In genomic region chr15:77528290-77528967, GRCh38 we compare ENCODE assay signal across 17 cellular contexts.
A peak's percentile ranks its signal among the peaks of the same experiment; 100 is the strongest.
DNase-seq lines count a peak whose midpoint lies in the region; ATAC-seq and TF ChIP-seq lines count a peak whose summit lies in the region.
"Had no signal": no experiment of that assay in that cellular context is flagged by ENCODE, and none has a peak within 500 bp of the region (broad histone marks: within the 10 kb centered on the region; RNA-seq: fewer than 3 reads in every experiment).

No MANE protein-coding gene starts in this region.

- H3K4me1 ChIP-seq in lower lobe of right lung (peaks cover 13% of the 10 kb centered on the region), smooth muscle cell (ENCODE audit: low read depth) (peaks cover 36% of the 10 kb centered on the region)

- H3K27me3 ChIP-seq in lower lobe of right lung (ENCODE audit: low read depth), result no peaks in the 10 kb centered on the region
- H3K27me3 ChIP-seq in smooth muscle cell (ENCODE audit: low read depth), result no peaks in the 10 kb centered on the region
- no peaks in the 10 kb centered on the region for H3K27me3 ChIP-seq in MG63
- H3K27me3 ChIP-seq: dorsolateral prefrontal cortex had no signal

- H3K27ac Mint-ChIP-seq in brain, result peak overlapping the region; percentile 70 to 97 (median 89)
- no peak overlapping the region for H3K27ac Mint-ChIP-seq in stimulated activated naive CD8-positive, alpha-beta T cell treated with anti-CD3 and anti-CD28 coated beads, Interleukin-15, amount 100 ng/mL, for 72 hours
- H3K27ac Mint-ChIP-seq: stimulated activated memory B cell treated with anti-CD40 and anti-IgM and Interleukin-4, amounts not matched to agents 10 μg/mL and 1 μg/mL and 100 μg/mL, for 72 hours; T-helper 17 cell had no signal

- peak; percentile 54 for DNase-seq in NCI-H2171 treated with DMSO at 0.1 percent for 48 hours (lab: John Stamatoyannopoulos, UW)
- DNase-seq in NCI-H2171 (lab: John Stamatoyannopoulos, UW), result no peak
- DNase-seq in lower lobe of right lung, result peak; percentile 23
- DNase-seq in smooth muscle cell (lab: John Stamatoyannopoulos, UW; ENCODE audit: unreplicated experiment), result no peak
- no peak for DNase-seq in MG63
- DNase-seq in epidermal melanocyte (ENCODE audit: insufficient read length, low spot score), result no peak
- no peak for DNase-seq in stimulated activated naive CD8-positive, alpha-beta T cell treated with anti-CD3 and anti-CD28 coated beads, Interleukin-15, amount 100 ng/mL, for 72 hours
- DNase-seq: 8988T, naive B cell, NCI-H1436 treated with DMSO at 0.1 percent for 48 hours, NCI-H226, T-helper 17 cell had no signal

- intact Hi-C loops in lower lobe of right lung (cut with DNase I), result no loop called here

- no peaks in the 10 kb centered on the region for H3K79me2 ChIP-seq in smooth muscle cell (ENCODE audit: low read depth)

- peaks cover 81% of the 10 kb centered on the region for H3K4me1 Mint-ChIP-seq in brain
- no peaks in the 10 kb centered on the region for H3K4me1 Mint-ChIP-seq in stimulated activated naive CD8-positive, alpha-beta T cell treated with anti-CD3 and anti-CD28 coated beads, Interleukin-15, amount 100 ng/mL, for 72 hours
- H3K4me1 Mint-ChIP-seq: stimulated activated memory B cell treated with anti-CD40 and anti-IgM and Interleukin-4, amounts not matched to agents 10 μg/mL and 1 μg/mL and 100 μg/mL, for 72 hours; T-helper 17 cell had no signal

- H3K36me3 Mint-ChIP-seq in brain, result peaks cover 5% of the 10 kb centered on the region
- H3K36me3 Mint-ChIP-seq: naive B cell; stimulated activated memory B cell treated with anti-CD40 and anti-IgM and Interleukin-4, amounts not matched to agents 10 μg/mL and 1 μg/mL and 100 μg/mL, for 72 hours had no signal

- H4K20me1 ChIP-seq in smooth muscle cell (ENCODE audit: low read depth), result no peaks in the 10 kb centered on the region

- peaks cover 13% of the 10 kb centered on the region for H3F3A ChIP-seq in smooth muscle cell (ENCODE audit: low read depth)

- no peak for TF ChIP-seq CTCF in brain (conservative IDR thresholded peaks at IDR 0.05)
- no peak for TF ChIP-seq CTCF in lower lobe of right lung (IDR thresholded peaks at IDR 0.05)
- TF ChIP-seq CTCF in smooth muscle cell (IDR thresholded peaks at IDR 0.05; ENCODE audit: borderline replicate concordance, insufficient read depth, poor library complexity, severe bottlenecking), result no peak

- ATAC-seq in lower lobe of right lung, result no peak
- no peak for ATAC-seq in stimulated activated naive CD8-positive, alpha-beta T cell treated with anti-CD3 and anti-CD28 coated beads, Interleukin-15, amount 100 ng/mL, for 72 hours
- ATAC-seq: psoas muscle; stimulated activated memory B cell treated with anti-CD40 and anti-IgM and Interleukin-4, amounts not matched to agents 10 μg/mL and 1 μg/mL and 100 μg/mL, for 72 hours; T-helper 17 cell had no signal

- H3K4me3 ChIP-seq in lower lobe of right lung (no peak overlapping the region), smooth muscle cell (no peak overlapping the region), MG63 (no peak overlapping the region)
- H3K4me3 ChIP-seq: dorsolateral prefrontal cortex, psoas muscle had no signal

- peak overlapping the region in 2 of 5 experiments; percentile 36 to 51 for H3K4me3 Mint-ChIP-seq in brain
- no peak overlapping the region for H3K4me3 Mint-ChIP-seq in stimulated activated naive CD8-positive, alpha-beta T cell treated with anti-CD3 and anti-CD28 coated beads, Interleukin-15, amount 100 ng/mL, for 72 hours
- H3K4me3 Mint-ChIP-seq: stimulated activated memory B cell treated with anti-CD40 and anti-IgM and Interleukin-4, amounts not matched to agents 10 μg/mL and 1 μg/mL and 100 μg/mL, for 72 hours; T-helper 17 cell had no signal

- H2AFZ ChIP-seq in smooth muscle cell (ENCODE audit: low read depth), result no peak overlapping the region

- peak overlapping the region; percentile 65 for H3K4me2 ChIP-seq in smooth muscle cell

- no peaks in the 10 kb centered on the region for H3K27me3 Mint-ChIP-seq in brain
- peaks cover 16% of the 10 kb centered on the region for H3K27me3 Mint-ChIP-seq in stimulated activated naive CD8-positive, alpha-beta T cell treated with anti-CD3 and anti-CD28 coated beads, Interleukin-15, amount 100 ng/mL, for 72 hours
- H3K27me3 Mint-ChIP-seq: stimulated activated memory B cell treated with anti-CD40 and anti-IgM and Interleukin-4, amounts not matched to agents 10 μg/mL and 1 μg/mL and 100 μg/mL, for 72 hours had no signal

- no peak overlapping the region for H3K27ac ChIP-seq in lower lobe of right lung
- H3K27ac ChIP-seq in smooth muscle cell (ENCODE audit: low read depth), result peak overlapping the region; percentile 76
- H3K27ac ChIP-seq: C4-2B, psoas muscle had no signal

- H3K9me3 Mint-ChIP-seq in brain, result no peaks in the 10 kb centered on the region
- no peaks in the 10 kb centered on the region for H3K9me3 Mint-ChIP-seq in stimulated activated naive CD8-positive, alpha-beta T cell treated with anti-CD3 and anti-CD28 coated beads, Interleukin-15, amount 100 ng/mL, for 72 hours
- H3K9me3 Mint-ChIP-seq: stimulated activated memory B cell treated with anti-CD40 and anti-IgM and Interleukin-4, amounts not matched to agents 10 μg/mL and 1 μg/mL and 100 μg/mL, for 72 hours had no signal

- H3K9me3 ChIP-seq in lower lobe of right lung, result no peaks in the 10 kb centered on the region
- H3K9me3 ChIP-seq in smooth muscle cell (replicated peaks; ENCODE audit: low read depth), result no peaks in the 10 kb centered on the region
- no peaks in the 10 kb centered on the region for H3K9me3 ChIP-seq in MG63
- H3K9me3 ChIP-seq: psoas muscle had no signal

- WGBS in smooth muscle cell (ENCODE audit: low lambda C conversion rate), result 73% methylated on average over 12 of the region's 12 CpGs

- no peak overlapping the region for H3K9ac ChIP-seq in smooth muscle cell (ENCODE audit: low read depth)

- no peaks in the 10 kb centered on the region for H3K36me3 ChIP-seq in lower lobe of right lung
- H3K36me3 ChIP-seq in smooth muscle cell (ENCODE audit: low read depth), result no peaks in the 10 kb centered on the region
- H3K36me3 ChIP-seq in MG63, result no peaks in the 10 kb centered on the region

Comparison
In these comparisons a context has a peak if more than half of its experiments do, and no peak if none do; other contexts are left out.
1. DNase-seq: peak in NCI-H2171 treated with DMSO at 0.1 percent for 48 hours (single experiment) and lower lobe of right lung (single experiment); none in NCI-H2171 (single experiment), smooth muscle cell (single experiment), MG63 (single experiment), epidermal melanocyte (single experiment) and stimulated activated naive CD8-positive, alpha-beta T cell treated with anti-CD3 and anti-CD28 coated beads, Interleukin-15, amount 100 ng/mL, for 72 hours (0 of 2).
2. H3K27ac Mint-ChIP-seq: peak in brain (5 of 5); none in stimulated activated naive CD8-positive, alpha-beta T cell treated with anti-CD3 and anti-CD28 coated beads, Interleukin-15, amount 100 ng/mL, for 72 hours (0 of 2).